ENCODE assay signal across 8 cellular contexts in the genomic region with DNA sequence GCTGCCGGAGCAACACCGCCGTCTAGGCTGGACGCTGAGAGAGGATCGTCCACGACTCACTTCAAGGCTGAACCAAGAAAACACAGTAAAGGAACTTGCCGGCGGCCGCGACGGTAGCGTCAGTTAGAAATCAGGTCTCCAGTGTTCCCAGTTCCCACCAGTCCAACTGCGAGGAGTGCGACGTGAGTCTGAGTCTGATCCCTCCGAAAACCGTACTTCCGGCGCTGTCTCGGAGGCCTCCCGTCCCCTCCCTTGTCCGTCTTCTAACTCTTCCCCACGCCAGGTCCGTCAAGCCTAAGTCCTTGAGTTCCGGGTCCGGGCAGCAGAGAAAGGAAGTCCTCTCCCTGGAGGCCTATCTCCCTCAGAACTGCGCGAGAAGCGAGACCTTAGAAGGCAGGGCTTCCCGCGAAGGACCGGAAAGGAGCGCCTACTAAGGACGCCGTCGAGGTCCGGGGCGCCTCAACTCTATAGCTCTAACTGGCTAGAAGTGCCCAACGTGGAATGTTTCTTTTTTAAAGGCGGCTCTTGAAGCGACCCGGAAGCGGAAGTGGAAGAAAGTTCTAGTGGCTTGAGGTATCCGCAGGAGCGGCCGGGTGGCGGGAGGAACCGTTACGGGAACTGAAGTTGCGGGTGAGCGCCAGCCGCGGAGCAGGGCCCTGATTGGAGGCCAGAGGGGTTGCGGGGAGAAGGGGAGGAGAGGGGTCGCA. TPM values are rescaled to one million over a fixed set of nuclear protein-coding genes. Genes with fewer than 3 reads are reported as not detected.
A peak's percentile ranks its signal among the peaks of the same experiment; 100 is the strongest.
DNase-seq lines count a peak whose midpoint lies in the region; ATAC-seq and TF ChIP-seq lines count a peak whose summit lies in the region.

BANF1 (plus strand) TSS at position 563 of the 707 bp plus-strand sequence. CDS start 748 bp downstream, outside the sequence.
A gene with protein sequence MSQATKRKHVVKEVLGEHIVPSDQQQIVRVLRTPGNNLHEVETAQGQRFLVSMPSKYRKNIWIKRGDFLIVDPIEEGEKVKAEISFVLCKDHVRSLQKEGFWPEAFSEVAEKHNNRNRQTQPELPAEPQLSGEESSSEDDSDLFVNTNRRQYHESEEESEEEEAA (minus strand): TSS at position 217 of the 707 bp plus-strand sequence. CDS start 1,768 bp downstream, outside the sequence.

- peak within 1 kb of the TSS; percentile 97 for H3K4me3 ChIP-seq in left ventricle myocardium inferior
- H3K4me3 ChIP-seq in upper lobe of right lung, result peak within 1 kb of the TSS; percentile 98

- H3K27me3 Mint-ChIP-seq in T-helper 1 cell treated with Interleukin-12 subunit alpha and Interleukin-12 subunit beta and Interleukin-4 antibody, amounts not matched to agents 30 μg/mL and 1 μg/mL, for 36 hours (ENCODE audit: low read depth), result no peaks in the 10 kb centered on the region
- H3K27me3 Mint-ChIP-seq in progenitor cell of endocrine pancreas, result no peaks in the 10 kb centered on the region

- peak; percentile 84 for ATAC-seq in HG02938 (IDR thresholded peaks at IDR 0.05; ENCODE audit: unreplicated experiment)
- ATAC-seq in upper lobe of right lung, result peak; percentile 95

- H3K4me1 ChIP-seq in left ventricle myocardium inferior (peaks cover 43% of the 10 kb centered on the region), upper lobe of right lung (peaks cover 21% of the 10 kb centered on the region)

- H3K4me1 Mint-ChIP-seq in T-helper 1 cell treated with Interleukin-12 subunit alpha and Interleukin-12 subunit beta and Interleukin-4 antibody, amounts not matched to agents 30 μg/mL and 1 μg/mL, for 36 hours (ENCODE audit: low read depth), result peaks cover 30% of the 10 kb centered on the region
- peaks cover 18% of the 10 kb centered on the region for H3K4me1 Mint-ChIP-seq in progenitor cell of endocrine pancreas (ENCODE audit: low read depth)

- H3K9me3 ChIP-seq in left ventricle myocardium inferior (replicated peaks), result no peaks in the 10 kb centered on the region
- no peaks in the 10 kb centered on the region for H3K9me3 ChIP-seq in upper lobe of right lung

- peak within 1 kb of the TSS; percentile 99 for H3K27ac Mint-ChIP-seq in T-helper 1 cell treated with Interleukin-12 subunit alpha and Interleukin-12 subunit beta and Interleukin-4 antibody, amounts not matched to agents 30 μg/mL and 1 μg/mL, for 36 hours
- H3K27ac Mint-ChIP-seq in progenitor cell of endocrine pancreas, result peak within 1 kb of the TSS; percentile 99

- in situ Hi-C loops in GM13977 (cut with MboI; ENCODE audit: low pct_unique_long_range_greater_than_20kb, low sequenced_read_pairs, unreplicated experiment), result no loop called here

- peaks cover 46% of the 10 kb centered on the region for H3K36me3 Mint-ChIP-seq in T-helper 1 cell treated with Interleukin-12 subunit alpha and Interleukin-12 subunit beta and Interleukin-4 antibody, amounts not matched to agents 30 μg/mL and 1 μg/mL, for 36 hours (ENCODE audit: low read depth)
- peaks cover 17% of the 10 kb centered on the region for H3K36me3 Mint-ChIP-seq in progenitor cell of endocrine pancreas (ENCODE audit: insufficient read depth)

- no peak for TF ChIP-seq CTCF in GM13977 (IDR thresholded peaks at IDR 0.05; ENCODE audit: extremely low read depth, insufficient read depth, missing control alignments)
- no peak for TF ChIP-seq CTCF in left ventricle myocardium inferior (IDR thresholded peaks at IDR 0.05; ENCODE audit: borderline replicate concordance)
- no peak for TF ChIP-seq CTCF in progenitor cell of endocrine pancreas (IDR thresholded peaks at IDR 0.05; ENCODE audit: unreplicated experiment)
- TF ChIP-seq CTCF in upper lobe of right lung (IDR thresholded peaks at IDR 0.05), result no peak

- DNase-seq in GM13977 (ENCODE audit: low spot score) (peak; percentile 92), NCI-H1694 treated with DMSO at 0.1 percent for 48 hours (lab: John Stamatoyannopoulos, UW) (peak; percentile 87), amniotic epithelial cell (ENCODE audit: low read depth) (peak; percentile 96), left ventricle myocardium inferior (peak; percentile 90), progenitor cell of endocrine pancreas (ENCODE audit: low spot score, unreplicated experiment) (peak; percentile 76), upper lobe of right lung (peak; percentile 93)

- H3K27me3 ChIP-seq in left ventricle myocardium inferior (ENCODE audit: low read depth) (no peaks in the 10 kb centered on the region), upper lobe of right lung (no peaks in the 10 kb centered on the region)

- no peaks in the 10 kb centered on the region for H3K9me3 Mint-ChIP-seq in T-helper 1 cell treated with Interleukin-12 subunit alpha and Interleukin-12 subunit beta and Interleukin-4 antibody, amounts not matched to agents 30 μg/mL and 1 μg/mL, for 36 hours
- H3K9me3 Mint-ChIP-seq in progenitor cell of endocrine pancreas (ENCODE audit: low read depth), result no peaks in the 10 kb centered on the region

- peak within 1 kb of the TSS; percentile 96 for H3K27ac ChIP-seq in left ventricle myocardium inferior (replicated peaks)
- H3K27ac ChIP-seq in upper lobe of right lung, result peak within 1 kb of the TSS; percentile 95

- intact Hi-C loops in left ventricle myocardium inferior (cut with micrococcal nuclease), result no loop called here
- intact Hi-C loops in upper lobe of right lung (cut with DNase I), result no loop called here

- H3K4me3 Mint-ChIP-seq in T-helper 1 cell treated with Interleukin-12 subunit alpha and Interleukin-12 subunit beta and Interleukin-4 antibody, amounts not matched to agents 30 μg/mL and 1 μg/mL, for 36 hours, result peak within 1 kb of the TSS; percentile 99
- H3K4me3 Mint-ChIP-seq in progenitor cell of endocrine pancreas (ENCODE audit: low read depth), result peak within 1 kb of the TSS; percentile 100

- peaks cover 59% of the 10 kb centered on the region for H3K36me3 ChIP-seq in left ventricle myocardium inferior
- H3K36me3 ChIP-seq in upper lobe of right lung, result peaks cover 52% of the 10 kb centered on the region

RNA-seq across cellular contexts. Expression of gene BANF1, which starts in this region (rescaled TPM):
- 215 TPM for total RNA-seq in left ventricle myocardium inferior
- total RNA-seq in progenitor cell of endocrine pancreas, result 200 and 222 TPM in 2 replicates
- 167 TPM for total RNA-seq in upper lobe of right lung

RNA-seq across cellular contexts. Expression of the second gene that starts in this region (rescaled TPM):
- total RNA-seq in left ventricle myocardium inferior (19.7 TPM), progenitor cell of endocrine pancreas (40.1 and 42.6 TPM in 2 replicates), upper lobe of right lung (32.6 TPM)

Comparison
In these comparisons a context has a peak if more than half of its experiments do, and no peak if none do; other contexts are left out.
1. Peak in every context shown above with its lines: DNase-seq, ATAC-seq, H3K4me3 ChIP-seq and H3K27ac ChIP-seq.